Comparison of ENCODE assay signal across 23 cellular contexts in genomic region chr15:27771892-27772291, GRCh38.
"Had no signal": no experiment of that assay in that cellular context is flagged by ENCODE, and none has a peak within 500 bp of the region (broad histone marks: within the 10 kb centered on the region; RNA-seq: fewer than 3 reads in every experiment).

No MANE protein-coding gene starts in this region.

- H3K36me3 ChIP-seq: colonic mucosa, gastroesophageal sphincter, heart left ventricle, left lung, lower lobe of right lung had no signal

- H3K79me2 ChIP-seq: hepatocyte had no signal

- DNase-seq: colonic mucosa; cortex of kidney; effector CD8-positive, alpha-beta T cell; effector memory CD8-positive, alpha-beta T cell; endodermal cell; erythroblast; foreskin keratinocyte; heart left ventricle; hypothalamus; immature natural killer cell; left cardiac atrium; left lung; left ventricle myocardium superior; lower lobe of right lung; mesenchymal stem cell; mucosa of descending colon; naive B cell had no signal

- H3K4me1 ChIP-seq: colonic mucosa, foreskin keratinocyte, gastroesophageal sphincter, heart left ventricle, left lung, lower lobe of right lung had no signal

- H3K27ac Mint-ChIP-seq: dendritic cell treated with granulocyte-macrophage colony-stimulating factor and Interleukin-4, amounts not matched to agents 40 ng/mL and 50 ng/mL, for 4 days; effector memory CD8-positive, alpha-beta T cell; endodermal cell; immature natural killer cell; mesothelial cell of epicardium had no signal

- H3K4me2 ChIP-seq: hepatocyte had no signal

- H3K4me3 Mint-ChIP-seq: dendritic cell treated with granulocyte-macrophage colony-stimulating factor and Interleukin-4, amounts not matched to agents 40 ng/mL and 50 ng/mL, for 4 days; effector memory CD8-positive, alpha-beta T cell; endodermal cell; immature natural killer cell; mesothelial cell of epicardium; naive B cell had no signal

- H3K27me3 ChIP-seq: colonic mucosa, foreskin keratinocyte, gastroesophageal sphincter, heart left ventricle, hepatocyte, left lung had no signal

- H3K27ac ChIP-seq: colonic mucosa, epithelial cell of prostate, foreskin keratinocyte, gastroesophageal sphincter, heart left ventricle, hepatocyte, left lung, lower lobe of right lung had no signal

- H3K4me3 ChIP-seq: colonic mucosa, gastroesophageal sphincter, heart left ventricle, hepatocyte, left lung, lower lobe of right lung, mucosa of descending colon had no signal

- H3K27me3 Mint-ChIP-seq: dendritic cell treated with granulocyte-macrophage colony-stimulating factor and Interleukin-4, amounts not matched to agents 40 ng/mL and 50 ng/mL, for 4 days; effector memory CD8-positive, alpha-beta T cell; naive B cell had no signal

- H3K9me3 ChIP-seq: colonic mucosa, lower lobe of right lung had no signal

- H2AFZ ChIP-seq: hepatocyte had no signal

- H3K36me3 Mint-ChIP-seq: mesothelial cell of epicardium, naive B cell had no signal

- ATAC-seq: effector memory CD8-positive, alpha-beta T cell; esophagus mucosa; foreskin keratinocyte; gastroesophageal sphincter; heart left ventricle; left cardiac atrium; left lung; left ventricle myocardium superior; lower lobe of right lung; mucosa of descending colon had no signal

- H3K4me1 Mint-ChIP-seq: endodermal cell, immature natural killer cell, mesothelial cell of epicardium had no signal
